8 cellular contexts compared by ENCODE assay signal in genomic region chr13:38045278-38046048, GRCh38.
A peak's percentile ranks its signal among the peaks of the same experiment; 100 is the strongest.
DNase-seq lines count a peak whose midpoint lies in the region; ATAC-seq, FAIRE-seq and TF ChIP-seq lines count a peak whose summit lies in the region.

No MANE protein-coding gene starts in this region.

- no peak overlapping the region for H3K9ac ChIP-seq in SU-DHL-6 (ENCODE audit: low read length)
- no peak overlapping the region for H3K9ac ChIP-seq in HepG2 (ENCODE audit: insufficient read depth, low read depth, low read length)

- DNase-seq in HS-27A (ENCODE audit: low read depth), result peak; percentile 27
- peak; percentile 2 for DNase-seq in HepG2 (ENCODE audit: low spot score)
- DNase-seq in T-helper 9 cell, result no peak
- no peak for DNase-seq in HPDE6-E6E7 (ENCODE audit: extremely low spot score)

- intact Hi-C loops in HepG2 (cut with micrococcal nuclease; ENCODE audit: unreplicated experiment), result loop anchor here (5.0 kb wide), 1 partner anchor 537 kb away; no protein-coding TSS in a partner anchor

- H3K79me2 ChIP-seq in SU-DHL-6 (ENCODE audit: insufficient read depth, low read length) (no peaks in the 10 kb centered on the region), HepG2 (ENCODE audit: insufficient read depth, low read length) (no peaks in the 10 kb centered on the region)

- H3K4me2 ChIP-seq in SU-DHL-6 (ENCODE audit: low read depth, low read length, poor library complexity, severe bottlenecking) (no peak overlapping the region), HepG2 (ENCODE audit: low read depth, low read length) (no peak overlapping the region)

- H3K36me3 ChIP-seq in SU-DHL-6 (ENCODE audit: low read length), result no peaks in the 10 kb centered on the region
- H3K36me3 ChIP-seq in HepG2 (replicated peaks in 1 of 2; ENCODE audit: control insufficient read depth in 1 of 2, insufficient read depth in 2 of 2, low read length in 2 of 2), result no peaks in the 10 kb centered on the region

- no peak for FAIRE-seq in HepG2 (lab: Jason Lieb, UNC)

- peak overlapping the region; percentile 92 for H2AFZ ChIP-seq in SU-DHL-6 (ENCODE audit: low read depth, low read length, severe bottlenecking)
- H2AFZ ChIP-seq in HepG2 (ENCODE audit: low read length), result no peak overlapping the region

- in situ Hi-C loops in HepG2 (cut with HindIII; ENCODE audit: extremely low pct_ligation_motif_present, low pct_unique_long_range_greater_than_20kb), result no loop called here

- ATAC-seq in GM18870 (IDR thresholded peaks at IDR 0.05; ENCODE audit: unreplicated experiment), result peak; percentile 76
- ATAC-seq in HepG2, result peak; percentile 78
- ATAC-seq in esophagus mucosa, result no peak

- no TSS peak for BruUV-seq in HepG2 (replicated peaks; lab: Mats Ljungman, UMichigan)

- no peak overlapping the region for H3K4me3 ChIP-seq in SU-DHL-6 (ENCODE audit: insufficient read depth, low read length, poor library complexity, severe bottlenecking)
- no peak overlapping the region for H3K4me3 ChIP-seq in HepG2 (replicated peaks in 1 of 3; ENCODE audit: insufficient read depth in 1 of 3, low read depth in 2 of 3, low read length in 3 of 3)

- no peak for TF ChIP-seq RAD21 in HepG2 (CRISPR knock-in tag; IDR thresholded peaks at IDR 0.05)

- WGBS in HepG2 (ENCODE audit: low lambda C conversion rate), result 5% methylated on average over 2 of the region's 8 CpGs

- CTCF ChIA-PET in HepG2 (lab: Yijun Ruan, JAX; ENCODE audit: low intra/inter-chr PET ratio, low total read pairs), result no interaction called here

- H3K27ac ChIP-seq in 22Rv1 (no peak overlapping the region), SU-DHL-6 (ENCODE audit: low read depth, low read length) (no peak overlapping the region), HepG2 (ENCODE audit: extremely low read length, insufficient read depth, low read length) (no peak overlapping the region)

- no peak for TF ChIP-seq POLR2A in HepG2 (IDR thresholded peaks at IDR 0.05; ENCODE audit: insufficient read depth in 1 of 2, low read depth in 2 of 2, low read length in 2 of 2)

- TF ChIP-seq EP300 in HepG2 (IDR thresholded peaks at IDR 0.05; ENCODE audit: low read depth in 2 of 2, low read length in 2 of 2), result no peak
- no peak for TF ChIP-seq EP300 in HepG2 (CRISPR knock-in tag; IDR thresholded peaks at IDR 0.05; ENCODE audit: borderline replicate concordance)

- H3F3A ChIP-seq in SU-DHL-6 (ENCODE audit: insufficient read depth), result no peaks in the 10 kb centered on the region

- no peaks in the 10 kb centered on the region for H3K9me3 ChIP-seq in SU-DHL-6 (ENCODE audit: insufficient read depth, low read length)
- H3K9me3 ChIP-seq in HepG2 (ENCODE audit: low read length), result peaks cover 52% of the 10 kb centered on the region

- no peaks in the 10 kb centered on the region for H3K9me2 ChIP-seq in SU-DHL-6 (replicated peaks; ENCODE audit: insufficient read depth, low read length)

- TF ChIP-seq CTCF in 22Rv1 (IDR thresholded peaks at IDR 0.05) (peak; percentile 77), SU-DHL-6 (IDR thresholded peaks at IDR 0.05; ENCODE audit: insufficient read depth, low read length, poor library complexity, severe bottlenecking) (peak; percentile 67), HepG2 (CRISPR knock-in tag; IDR thresholded peaks at IDR 0.05) (peak; percentile 24)

- POLR2A ChIA-PET in HepG2 (lab: Yijun Ruan, JAX), result no interaction called here

- H4K20me1 ChIP-seq in SU-DHL-6 (ENCODE audit: low read depth, low read length), result no peaks in the 10 kb centered on the region
- H4K20me1 ChIP-seq in HepG2 (ENCODE audit: insufficient read depth, low read length), result no peaks in the 10 kb centered on the region

- no peaks in the 10 kb centered on the region for H3K4me1 ChIP-seq in HepG2 (ENCODE audit: insufficient read depth, low read length)

- H3K27me3 ChIP-seq in SU-DHL-6 (ENCODE audit: low read length) (no peaks in the 10 kb centered on the region), HepG2 (ENCODE audit: control insufficient read depth in 1 of 2, insufficient read depth in 2 of 2, low read length in 2 of 2) (no peaks in the 10 kb centered on the region)

TF ChIP-seq in HepG2, 621 proteins besides CTCF, POLR2A, EP300 and RAD21:
- TF ChIP-seq SMC3 (IDR thresholded peaks at IDR 0.05; ENCODE audit: low read length), result peak; percentile 17; the same call in 1 of the 2 replicates
- peak; percentile 38 for TF ChIP-seq STAG1 (CRISPR knock-in tag; IDR thresholded peaks at IDR 0.05)
- TF ChIP-seq SNRNP70 (IDR thresholded peaks at IDR 0.05; ENCODE audit: low read depth, low read length), result no peak

Comparison
In these comparisons a context has a peak if more than half of its experiments do, and no peak if none do; other contexts are left out.
1. CTCF ChIP-seq: peak in every context shown above with its lines; median percentile 77 in 22Rv1; 67 in SU-DHL-6; 24 in HepG2.
2. DNase-seq: peak in HS-27A (single experiment) and HepG2 (single experiment); none in T-helper 9 cell (single experiment) and HPDE6-E6E7 (single experiment).